In genomic region chr1:92881391-92881790, GRCh38 we compare ENCODE assay signal across 18 cellular contexts. TPM values are rescaled to one million over a fixed set of nuclear protein-coding genes. Genes with fewer than 3 reads are reported as not detected.
DNase-seq lines count a peak whose midpoint lies in the region; ATAC-seq and FAIRE-seq lines count a peak whose summit lies in the region.
"Had no signal": no experiment of that assay in that cellular context is flagged by ENCODE, and none has a peak within 500 bp of the region (broad histone marks: within the 10 kb centered on the region; RNA-seq: fewer than 3 reads in every experiment).

No MANE protein-coding gene starts in this region.

- H3K4me1 Mint-ChIP-seq in central memory CD8-positive, alpha-beta T cell = peaks cover 31% of the 10 kb centered on the region

- no peak for ATAC-seq in central memory CD8-positive, alpha-beta T cell (replicated peaks; ENCODE audit: extremely low read depth, poor library complexity, severe bottlenecking)
- ATAC-seq: CD8-positive, alpha-beta T cell had no signal

- peak overlapping the region; percentile 29 for H3K27ac Mint-ChIP-seq in central memory CD8-positive, alpha-beta T cell (ENCODE audit: low read depth)
- H3K27ac Mint-ChIP-seq: CD8-positive, alpha-beta T cell; HFFc6 had no signal

- peak; percentile 30 for FAIRE-seq in frontal cortex (lab: Jason Lieb, UNC)
- FAIRE-seq in HTR-8/SVneo (lab: Jason Lieb, UNC) = no peak
- FAIRE-seq: GM19239, H1 had no signal

- H3K27me3 Mint-ChIP-seq in central memory CD8-positive, alpha-beta T cell = no peaks in the 10 kb centered on the region

- intact Hi-C loops in posterior vena cava (cut with DNase I) = no loop called here

- peak overlapping the region; percentile 30 for H3K27ac ChIP-seq in substantia nigra (ENCODE audit: low read depth, low read length, poor library complexity, severe bottlenecking)
- H3K27ac ChIP-seq: C4-2B, HL-60 had no signal

- H3K9me3 Mint-ChIP-seq in central memory CD8-positive, alpha-beta T cell = no peaks in the 10 kb centered on the region
- H3K9me3 Mint-ChIP-seq: CD8-positive, alpha-beta T cell; HFFc6 had no signal

- DNase-seq in COLO829 (ENCODE audit: low spot score) = peak; percentile 48
- DNase-seq in central memory CD8-positive, alpha-beta T cell (ENCODE audit: low spot score in 2 of 2) = no peak
- no peak for DNase-seq in frontal cortex (ENCODE audit: low spot score in 2 of 2)
- no peak for DNase-seq in substantia nigra (lab: John Stamatoyannopoulos, UW)
- DNase-seq in HTR-8/SVneo (ENCODE audit: insufficient read length, low spot score) = no peak
- DNase-seq in DMS153 treated with DMSO at 0.1 percent for 48 hours (lab: John Stamatoyannopoulos, UW; ENCODE audit: unreplicated experiment) = no peak
- DNase-seq in posterior vena cava (ENCODE audit: low spot score) = no peak
- DNase-seq: BE2C; Caco-2; CD8-positive, alpha-beta T cell; DMS53; GF-D8; HCEC 1CT; HFFc6 had no signal

- no peak overlapping the region for H3K4me3 Mint-ChIP-seq in central memory CD8-positive, alpha-beta T cell
- H3K4me3 Mint-ChIP-seq: CD8-positive, alpha-beta T cell; HFFc6 had no signal

- H3K36me3 Mint-ChIP-seq in central memory CD8-positive, alpha-beta T cell (ENCODE audit: insufficient read depth) = peaks cover 2% of the 10 kb centered on the region
- H3K36me3 Mint-ChIP-seq: CD8-positive, alpha-beta T cell had no signal

RNA-seq across cellular contexts. Expression of gene RPL5, which starts 49.6 kb away (rescaled TPM):
- total RNA-seq in frontal cortex (2,066 TPM), posterior vena cava (100 to 1,000 TPM; 735 to 805 TPM)
